ENCODE assay signal across 9 cellular contexts in the genomic region with DNA sequence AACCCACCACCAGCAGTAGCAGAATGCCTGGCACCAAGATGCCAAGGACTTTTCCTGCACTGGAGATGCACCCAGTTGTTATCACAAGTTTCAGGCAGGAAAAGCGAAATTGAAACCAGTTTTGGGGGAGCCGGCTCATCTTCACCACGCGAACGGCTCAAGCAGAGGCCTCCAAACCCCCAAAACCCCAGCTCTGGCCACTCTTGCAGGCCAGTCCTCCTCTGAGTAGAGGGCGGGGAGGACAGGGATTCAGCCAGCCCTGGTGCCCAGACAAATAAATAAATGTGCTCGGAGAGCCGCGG. TPM values are rescaled to one million over a fixed set of nuclear protein-coding genes. Genes with fewer than 3 reads are reported as not detected.
DNase-seq lines count a peak whose midpoint lies in the region; ATAC-seq, FAIRE-seq and TF ChIP-seq lines count a peak whose summit lies in the region.
"Had no signal": no experiment of that assay in that cellular context is flagged by ENCODE, and none has a peak within 500 bp of the region (broad histone marks: within the 10 kb centered on the region; RNA-seq: fewer than 3 reads in every experiment).

No MANE protein-coding gene starts in this region.

- TF ChIP-seq POLR2A in NB4 (IDR thresholded peaks at IDR 0.05; ENCODE audit: extremely low read depth, insufficient read length): no peak
- no peak for TF ChIP-seq POLR2A in K562 (conservative IDR thresholded peaks at IDR 0.05)

- peak overlapping the region; percentile 75 to 95 (median 84) for H3K4me3 ChIP-seq in BLaER1 treated with 17β-estradiol and CSF1 and Interleukin-3, amounts not matched to agents 10 nM and 100 nM
- H3K4me3 ChIP-seq in NB4 (ENCODE audit: low read depth, low read length) (peak overlapping the region; percentile 51), K562 (peak overlapping the region; percentile 78), kidney (ENCODE audit: low read length in 2 of 2) (peak overlapping the region; percentile 85 to 94), stomach smooth muscle (ENCODE audit: low read length in 2 of 2) (peak overlapping the region; percentile 78 to 92)

- no peak for TF ChIP-seq EP300 in K562 (IDR thresholded peaks at IDR 0.05; ENCODE audit: low read length)

- FAIRE-seq in K562 (lab: Jason Lieb, UNC) (no peak), kidney (lab: Jason Lieb, UNC) (no peak)

- in situ Hi-C loops in K562 (cut with MboI): loop anchor here (5.0 kb wide), 1 partner anchor 75 kb away; no protein-coding TSS in a partner anchor

- WGBS in K562 (ENCODE audit: insufficient coverage, low coverage, missing lambda C conversion rate): 15% methylated on average over 9 of the region's 9 CpGs

- H2AFZ ChIP-seq in K562 (ENCODE audit: low read depth, low read length): peak overlapping the region; percentile 88

- intact Hi-C loops in K562 (cut with micrococcal nuclease): loop anchor here (1.0 to 10.0 kb wide), 4 partner anchors 36 to 238 kb away; partner anchors contain the start of gene TIMM10
- intact Hi-C loops in kidney (cut with DNase I): no loop called here

- no peaks in the 10 kb centered on the region for H3K9me3 ChIP-seq in BLaER1 treated with 17β-estradiol and CSF1 and Interleukin-3, amounts not matched to agents 10 nM and 100 nM (replicated peaks in 1 of 11)
- H3K9me3 ChIP-seq in K562 (replicated peaks; ENCODE audit: control insufficient read depth, insufficient read depth, low read depth, low read length) (no peaks in the 10 kb centered on the region), kidney (ENCODE audit: control insufficient read depth in 1 of 2, low read length in 2 of 2) (no peaks in the 10 kb centered on the region), stomach smooth muscle (ENCODE audit: control insufficient read depth in 2 of 2, low read length in 2 of 2) (no peaks in the 10 kb centered on the region)

- no peaks in the 10 kb centered on the region; the same call in 2 of the 3 replicates for H3K79me2 ChIP-seq in K562 (ENCODE audit: control insufficient read depth, insufficient read depth, low read length)

- POLR2A ChIA-PET in K562 (lab: Yijun Ruan, JAX): interaction anchor here (0.7 to 1.0 kb wide), 2 partner anchors 23 to 100 kb away, joined by 3 read pairs; no protein-coding TSS in a partner anchor

- ATAC-seq in GM19463 (IDR thresholded peaks at IDR 0.05; ENCODE audit: unreplicated experiment): peak; percentile 1
- no peak for ATAC-seq in K562
- no peak for ATAC-seq in GM18861 (IDR thresholded peaks at IDR 0.05; ENCODE audit: unreplicated experiment)
- ATAC-seq in GM21360 (IDR thresholded peaks at IDR 0.05; ENCODE audit: unreplicated experiment): no peak

- H3K9ac ChIP-seq in BLaER1 treated with 17β-estradiol and CSF1 and Interleukin-3, amounts not matched to agents 10 nM and 100 nM: peak overlapping the region; percentile 70 to 91 (median 84)
- H3K9ac ChIP-seq in K562 (ENCODE audit: insufficient read depth in 1 of 2, low read depth in 2 of 2, low read length in 2 of 2) (peak overlapping the region in 1 of 2 experiments; percentile 96; a peak in 2 of 4 replicates), kidney (ENCODE audit: low read length in 2 of 2) (peak overlapping the region; percentile 57 to 72), stomach smooth muscle (ENCODE audit: low read length in 2 of 2) (peak overlapping the region; percentile 72 to 76)

- no peaks in the 10 kb centered on the region for H3K27me3 ChIP-seq in BLaER1 treated with 17β-estradiol and CSF1 and Interleukin-3, amounts not matched to agents 10 nM and 100 nM
- H3K27me3 ChIP-seq in K562 (ENCODE audit: control insufficient read depth in 2 of 2, insufficient read depth in 2 of 2, low read length in 2 of 2) (no peaks in the 10 kb centered on the region; a peak in 1 of 5 replicates), stomach smooth muscle (ENCODE audit: control insufficient read depth in 1 of 2, insufficient read depth in 2 of 2, low read length in 2 of 2) (no peaks in the 10 kb centered on the region)

- TF ChIP-seq CTCF in NB4 (IDR thresholded peaks at IDR 0.05; ENCODE audit: low read depth, low read length): no peak
- no peak for TF ChIP-seq CTCF in K562 (IDR thresholded peaks at IDR 0.05 in 2 of 3, conservative IDR thresholded peaks at IDR 0.05 in 1 of 3; ENCODE audit: insufficient read depth in 2 of 3, low read depth in 1 of 3, low read length in 3 of 3)
- TF ChIP-seq CTCF in kidney (IDR thresholded peaks at IDR 0.05; ENCODE audit: borderline replicate concordance, extremely low read depth, insufficient read depth): no peak

- no peaks in the 10 kb centered on the region for H3K9me1 ChIP-seq in K562 (ENCODE audit: control insufficient read depth, insufficient read depth, low read length)

- peaks cover 0 to 11% (median 0%) of the 10 kb centered on the region in 11 experiments; a peak in 5 of 22 replicates for H3K36me3 ChIP-seq in BLaER1 treated with 17β-estradiol and CSF1 and Interleukin-3, amounts not matched to agents 10 nM and 100 nM
- H3K36me3 ChIP-seq in K562 (ENCODE audit: control insufficient read depth, insufficient read depth, low read length) (no peaks in the 10 kb centered on the region), kidney (ENCODE audit: control insufficient read depth in 1 of 2, insufficient read depth in 2 of 2, low read length in 2 of 2) (no peaks in the 10 kb centered on the region), stomach smooth muscle (ENCODE audit: control insufficient read depth in 2 of 2, insufficient read depth in 2 of 2, low read length in 2 of 2) (no peaks in the 10 kb centered on the region)

- DNase-seq in NB4 (ENCODE audit: low read depth): no peak
- DNase-seq in K562 (ENCODE audit: extremely low read depth in 1 of 4, low spot score in 3 of 4): no peak
- no peak for DNase-seq in kidney

- H3K4me2 ChIP-seq in BLaER1 treated with 17β-estradiol and CSF1 and Interleukin-3, amounts not matched to agents 10 nM and 100 nM: peak overlapping the region; percentile 88 to 100 (median 97)
- H3K4me2 ChIP-seq in K562 (ENCODE audit: insufficient read depth, low read length): peak overlapping the region; percentile 97

- H3K4me1 ChIP-seq in BLaER1 treated with 17β-estradiol and CSF1 and Interleukin-3, amounts not matched to agents 10 nM and 100 nM: peaks cover 47 to 57% (median 50%) of the 10 kb centered on the region in 10 experiments
- H3K4me1 ChIP-seq in K562 (replicated peaks in 1 of 2; ENCODE audit: control insufficient read depth in 2 of 2, insufficient read depth in 2 of 2, low read length in 2 of 2): peaks cover 12 to 21% of the 10 kb centered on the region in 2 experiments; a peak in 4 of 5 replicates
- peaks cover 0 to 12% of the 10 kb centered on the region in 2 donors for H3K4me1 ChIP-seq in kidney (ENCODE audit: control insufficient read depth in 1 of 2, insufficient read depth in 1 of 2, low read depth in 1 of 2, low read length in 2 of 2)
- peaks cover 24% of the 10 kb centered on the region for H3K4me1 ChIP-seq in stomach smooth muscle (ENCODE audit: control insufficient read depth, insufficient read depth, low read length)

- TF ChIP-seq RAD21 in K562 (CRISPR knock-in tag; conservative IDR thresholded peaks at IDR 0.05 in 1 of 2, IDR thresholded peaks at IDR 0.05 in 1 of 2): no peak

- CTCF ChIA-PET in K562 (lab: Yijun Ruan, JAX; ENCODE audit: low intra/inter-chr PET ratio): interaction anchor here (0.8 to 4.9 kb wide), 5 partner anchors 74 to 234 kb away, joined by 3 to 37 read pairs (median 4); no protein-coding TSS in a partner anchor

- H4K20me1 ChIP-seq in BLaER1 treated with 17β-estradiol and CSF1 and Interleukin-3, amounts not matched to agents 10 nM and 100 nM: peaks cover 0 to 7% (median 3%) of the 10 kb centered on the region in 11 experiments; a peak in 6 of 22 replicates
- no peaks in the 10 kb centered on the region for H4K20me1 ChIP-seq in K562 (replicated peaks; ENCODE audit: control insufficient read depth, insufficient read depth, low read length)

- peak overlapping the region; percentile 2 to 89 (median 82); a peak in 20 of 22 replicates for H3K27ac ChIP-seq in BLaER1 treated with 17β-estradiol and CSF1 and Interleukin-3, amounts not matched to agents 10 nM and 100 nM
- H3K27ac ChIP-seq in K562 (ENCODE audit: extremely low read depth, low read depth, low read length) (no peak overlapping the region), kidney (ENCODE audit: low read depth in 2 of 2, low read length in 2 of 2) (peak overlapping the region; percentile 49 to 88), stomach smooth muscle (ENCODE audit: low read length) (peak overlapping the region; percentile 58)

- TSS peak; percentile 71 for BruUV-seq in K562 (replicated peaks; lab: Mats Ljungman, UMichigan)

RNA-seq across cellular contexts. Expression of gene UBE2L6, which starts 0.3 kb away (rescaled TPM):
- 2.0 and 3.5 TPM in 2 replicates for total RNA-seq in K562 (2011; cell fraction: chromatin; rRNA removed; ENCODE audit: low replicate concordance)
- total RNA-seq in K562 (2011; cell fraction: nucleolus; rRNA removed): 1.8 and 2.6 TPM in 2 replicates
- 2.4 and 3.6 TPM in 2 replicates for total RNA-seq in K562 (2011; cell fraction: nucleoplasm; rRNA removed)
- total RNA-seq in K562 (2014; rRNA removed) (7.7 and 11.8 TPM in 2 replicates), K562 (2014; rRNA removed; fragmentation: Illumina TruSeq; extraction: Trizol) (6.4 and 7.9 TPM in 2 replicates), K562 (2015; rRNA removed; fragmentation: Illumina TruSeq; extraction: Trizol) (9.1 and 10.9 TPM in 2 replicates), K562 (2021) (9.7 and 9.8 TPM in 2 replicates), kidney (71.4 TPM)
- polyA plus RNA-seq in K562 (2011; rRNA removed) (5.4 and 5.9 TPM in 2 replicates), K562 (2014; fragmentation: Illumina TruSeq; extraction: Trizol) (13.2 and 15.7 TPM in 2 replicates), K562 (2014; fragmentation: Nextera tagmentation; extraction: Ambion mirVana) (10 to 100 TPM; 21.5 to 24.9 TPM), K562 (2014; rRNA removed) (9.8 and 11.1 TPM in 2 replicates), kidney (ENCODE audit: insufficient read depth, low read depth, low replicate concordance) (73.9 TPM)
- polyA plus RNA-seq in K562 (2011; cell fraction: cytosol; rRNA removed): 11.2 and 16.3 TPM in 2 replicates
- 2.8 and 4.5 TPM in 2 replicates for polyA plus RNA-seq in K562 (2011; cell fraction: nucleus; rRNA removed)
- polyA plus RNA-seq in K562 (2012): 33.5 and 84.9 TPM in 2 replicates
- polyA minus RNA-seq in K562 (2011; rRNA and poly(A)+ RNA removed): 5.3 and 6.6 TPM in 2 replicates
- polyA minus RNA-seq in K562 (2011; cell fraction: cytosol; rRNA and poly(A)+ RNA removed): 3.4 TPM in 2 replicates
- 1.1 and 2.6 TPM in 2 replicates for polyA minus RNA-seq in K562 (2011; cell fraction: nucleus; rRNA and poly(A)+ RNA removed)

RNA-seq across cellular contexts. Expression of gene SMTNL1, which starts 29.8 kb away (rescaled TPM):
- total RNA-seq in K562 (2011; cell fraction: chromatin; rRNA removed; ENCODE audit: low replicate concordance): not detected in 2 replicates
- not detected in 2 replicates for total RNA-seq in K562 (2011; cell fraction: nucleolus; rRNA removed)
- not detected in 2 replicates for total RNA-seq in K562 (2011; cell fraction: nucleoplasm; rRNA removed)
- total RNA-seq in K562 (2014; rRNA removed) (not detected in 2 replicates), K562 (2014; rRNA removed; fragmentation: Illumina TruSeq; extraction: Trizol) (not detected in 2 replicates), K562 (2015; rRNA removed; fragmentation: Illumina TruSeq; extraction: Trizol) (not detected in 2 replicates), K562 (2021) (not detected in 2 replicates), kidney (not detected)
- polyA plus RNA-seq in K562 (2011; rRNA removed) (not detected in 2 replicates), K562 (2014; fragmentation: Illumina TruSeq; extraction: Trizol) (not detected in 2 replicates), K562 (2014; fragmentation: Nextera tagmentation; extraction: Ambion mirVana) (not detected), K562 (2014; rRNA removed) (not detected in 2 replicates), kidney (ENCODE audit: insufficient read depth, low read depth, low replicate concordance) (not detected)
- not detected in 2 replicates for polyA plus RNA-seq in K562 (2011; cell fraction: cytosol; rRNA removed)
- polyA plus RNA-seq in K562 (2011; cell fraction: nucleus; rRNA removed): not detected in 2 replicates
- 0.30 TPM in 1 of 2 replicates, not detected in the other for polyA plus RNA-seq in K562 (2012)
- polyA minus RNA-seq in K562 (2011; rRNA and poly(A)+ RNA removed): not detected in 2 replicates
- not detected in 2 replicates for polyA minus RNA-seq in K562 (2011; cell fraction: cytosol; rRNA and poly(A)+ RNA removed)
- polyA minus RNA-seq in K562 (2011; cell fraction: nucleus; rRNA and poly(A)+ RNA removed): not detected in 2 replicates
- total RNA-seq: NCI-H460 had no signal

RNA-seq across cellular contexts. Expression of gene SERPING1, which starts 30.3 kb away (rescaled TPM):
- total RNA-seq in K562 (2011; cell fraction: chromatin; rRNA removed; ENCODE audit: low replicate concordance): 0.44 TPM in 1 of 2 replicates, not detected in the other
- total RNA-seq in K562 (2011; cell fraction: nucleolus; rRNA removed): 0.33 TPM in 1 of 2 replicates, not detected in the other
- total RNA-seq in K562 (2011; cell fraction: nucleoplasm; rRNA removed): 0.37 and 0.46 TPM in 2 replicates
- total RNA-seq in K562 (2014; rRNA removed): not detected in 2 replicates
- total RNA-seq in K562 (2014; rRNA removed; fragmentation: Illumina TruSeq; extraction: Trizol): not detected in 2 replicates
- total RNA-seq in K562 (2015; rRNA removed; fragmentation: Illumina TruSeq; extraction: Trizol): 0.14 TPM in 1 of 2 replicates, not detected in the other
- 0.94 and 1.00 TPM in 2 replicates for total RNA-seq in K562 (2021)
- 0.10 and 0.31 TPM in 2 replicates for polyA plus RNA-seq in K562 (2011; rRNA removed)
- 0.37 and 0.40 TPM in 2 replicates for polyA plus RNA-seq in K562 (2011; cell fraction: cytosol; rRNA removed)
- polyA plus RNA-seq in K562 (2011; cell fraction: nucleus; rRNA removed): 0.18 and 0.48 TPM in 2 replicates
- 0.30 and 1.2 TPM in 2 replicates for polyA plus RNA-seq in K562 (2012)
- polyA plus RNA-seq in K562 (2014; fragmentation: Illumina TruSeq; extraction: Trizol): 0.08 and 0.31 TPM in 2 replicates
- polyA plus RNA-seq in K562 (2014; fragmentation: Nextera tagmentation; extraction: Ambion mirVana): under 1 TPM; 0.21 to 0.30 TPM
- polyA plus RNA-seq in K562 (2014; rRNA removed): 0.20 and 0.55 TPM in 2 replicates
- polyA minus RNA-seq in K562 (2011; rRNA and poly(A)+ RNA removed): not detected in 2 replicates
- polyA minus RNA-seq in K562 (2011; cell fraction: cytosol; rRNA and poly(A)+ RNA removed): not detected in 2 replicates
- polyA minus RNA-seq in K562 (2011; cell fraction: nucleus; rRNA and poly(A)+ RNA removed): 0.13 TPM in 1 of 2 replicates, not detected in the other
- total RNA-seq in kidney: 785 TPM
- polyA plus RNA-seq in kidney (ENCODE audit: insufficient read depth, low read depth, low replicate concordance): 361 TPM
- total RNA-seq: NCI-H460 had no signal

RNA-seq across cellular contexts. Expression of gene TIMM10, which starts 36.6 kb away (rescaled TPM):
- 16.6 and 31.9 TPM in 2 replicates for total RNA-seq in K562 (2011; cell fraction: chromatin; rRNA removed; ENCODE audit: low replicate concordance)
- total RNA-seq in K562 (2011; cell fraction: nucleolus; rRNA removed): 45.1 and 48.4 TPM in 2 replicates
- 37.1 and 40.2 TPM in 2 replicates for total RNA-seq in K562 (2011; cell fraction: nucleoplasm; rRNA removed)
- total RNA-seq in K562 (2014; rRNA removed) (172 and 189 TPM in 2 replicates), K562 (2014; rRNA removed; fragmentation: Illumina TruSeq; extraction: Trizol) (86.1 and 109 TPM in 2 replicates), K562 (2015; rRNA removed; fragmentation: Illumina TruSeq; extraction: Trizol) (119 and 130 TPM in 2 replicates), K562 (2021) (159 and 166 TPM in 2 replicates), kidney (38.6 TPM)
- polyA plus RNA-seq in K562 (2011; rRNA removed) (133 and 155 TPM in 2 replicates), K562 (2014; fragmentation: Illumina TruSeq; extraction: Trizol) (158 and 183 TPM in 2 replicates), K562 (2014; fragmentation: Nextera tagmentation; extraction: Ambion mirVana) (100 to 1,000 TPM; 493 to 553 TPM), K562 (2014; rRNA removed) (199 and 222 TPM in 2 replicates), kidney (ENCODE audit: insufficient read depth, low read depth, low replicate concordance) (174 TPM)
- 183 and 188 TPM in 2 replicates for polyA plus RNA-seq in K562 (2011; cell fraction: cytosol; rRNA removed)
- polyA plus RNA-seq in K562 (2011; cell fraction: nucleus; rRNA removed): 68.3 and 76.8 TPM in 2 replicates
- 64.2 and 162 TPM in 2 replicates for polyA plus RNA-seq in K562 (2012)
- 67.5 and 72.6 TPM in 2 replicates for polyA minus RNA-seq in K562 (2011; rRNA and poly(A)+ RNA removed)
- 17.3 and 37.4 TPM in 2 replicates for polyA minus RNA-seq in K562 (2011; cell fraction: cytosol; rRNA and poly(A)+ RNA removed)
- 13.5 and 21.9 TPM in 2 replicates for polyA minus RNA-seq in K562 (2011; cell fraction: nucleus; rRNA and poly(A)+ RNA removed)

RNA-seq across cellular contexts. Expression of gene SLC43A1, which starts 51.7 kb away (rescaled TPM):
- total RNA-seq in K562 (2011; cell fraction: chromatin; rRNA removed; ENCODE audit: low replicate concordance): 70.0 and 187 TPM in 2 replicates
- 140 and 142 TPM in 2 replicates for total RNA-seq in K562 (2011; cell fraction: nucleolus; rRNA removed)
- 97.5 and 106 TPM in 2 replicates for total RNA-seq in K562 (2011; cell fraction: nucleoplasm; rRNA removed)
- 32.0 and 36.4 TPM in 2 replicates for total RNA-seq in K562 (2014; rRNA removed)
- total RNA-seq in K562 (2014; rRNA removed; fragmentation: Illumina TruSeq; extraction: Trizol): 14.8 and 17.3 TPM in 2 replicates
- total RNA-seq in K562 (2015; rRNA removed; fragmentation: Illumina TruSeq; extraction: Trizol): 16.1 and 17.8 TPM in 2 replicates
- total RNA-seq in K562 (2021): 41.8 and 42.9 TPM in 2 replicates
- 24.6 and 30.6 TPM in 2 replicates for polyA plus RNA-seq in K562 (2011; rRNA removed)
- polyA plus RNA-seq in K562 (2011; cell fraction: cytosol; rRNA removed): 32.9 and 51.5 TPM in 2 replicates
- 72.6 and 94.2 TPM in 2 replicates for polyA plus RNA-seq in K562 (2011; cell fraction: nucleus; rRNA removed)
- polyA plus RNA-seq in K562 (2012): 24.9 and 86.3 TPM in 2 replicates
- 33.4 and 37.3 TPM in 2 replicates for polyA plus RNA-seq in K562 (2014; fragmentation: Illumina TruSeq; extraction: Trizol)
- polyA plus RNA-seq in K562 (2014; fragmentation: Nextera tagmentation; extraction: Ambion mirVana): 1 to 10 TPM; 2.6 to 3.8 TPM
- 29.9 and 30.6 TPM in 2 replicates for polyA plus RNA-seq in K562 (2014; rRNA removed)
- polyA minus RNA-seq in K562 (2011; rRNA and poly(A)+ RNA removed): 23.7 and 32.9 TPM in 2 replicates
- 24.3 and 29.1 TPM in 2 replicates for polyA minus RNA-seq in K562 (2011; cell fraction: cytosol; rRNA and poly(A)+ RNA removed)
- 38.5 and 48.2 TPM in 2 replicates for polyA minus RNA-seq in K562 (2011; cell fraction: nucleus; rRNA and poly(A)+ RNA removed)
- total RNA-seq in kidney: 4.1 TPM
- polyA plus RNA-seq in kidney (ENCODE audit: insufficient read depth, low read depth, low replicate concordance): 16.6 TPM

Comparison
In these comparisons a context has a peak if more than half of its experiments do, and no peak if none do; other contexts are left out.
1. RNA of gene SERPING1, which starts 30.3 kb away (total RNA-seq): 785 TPM in kidney (single experiment); 0.14 to 1.00 TPM in K562; every median in the first group is over 100 times any median in the second.
2. Peak in every context shown above with its lines, with median percentiles within 50 percentile points of each other: H3K4me3 ChIP-seq.